In the genomic region with DNA sequence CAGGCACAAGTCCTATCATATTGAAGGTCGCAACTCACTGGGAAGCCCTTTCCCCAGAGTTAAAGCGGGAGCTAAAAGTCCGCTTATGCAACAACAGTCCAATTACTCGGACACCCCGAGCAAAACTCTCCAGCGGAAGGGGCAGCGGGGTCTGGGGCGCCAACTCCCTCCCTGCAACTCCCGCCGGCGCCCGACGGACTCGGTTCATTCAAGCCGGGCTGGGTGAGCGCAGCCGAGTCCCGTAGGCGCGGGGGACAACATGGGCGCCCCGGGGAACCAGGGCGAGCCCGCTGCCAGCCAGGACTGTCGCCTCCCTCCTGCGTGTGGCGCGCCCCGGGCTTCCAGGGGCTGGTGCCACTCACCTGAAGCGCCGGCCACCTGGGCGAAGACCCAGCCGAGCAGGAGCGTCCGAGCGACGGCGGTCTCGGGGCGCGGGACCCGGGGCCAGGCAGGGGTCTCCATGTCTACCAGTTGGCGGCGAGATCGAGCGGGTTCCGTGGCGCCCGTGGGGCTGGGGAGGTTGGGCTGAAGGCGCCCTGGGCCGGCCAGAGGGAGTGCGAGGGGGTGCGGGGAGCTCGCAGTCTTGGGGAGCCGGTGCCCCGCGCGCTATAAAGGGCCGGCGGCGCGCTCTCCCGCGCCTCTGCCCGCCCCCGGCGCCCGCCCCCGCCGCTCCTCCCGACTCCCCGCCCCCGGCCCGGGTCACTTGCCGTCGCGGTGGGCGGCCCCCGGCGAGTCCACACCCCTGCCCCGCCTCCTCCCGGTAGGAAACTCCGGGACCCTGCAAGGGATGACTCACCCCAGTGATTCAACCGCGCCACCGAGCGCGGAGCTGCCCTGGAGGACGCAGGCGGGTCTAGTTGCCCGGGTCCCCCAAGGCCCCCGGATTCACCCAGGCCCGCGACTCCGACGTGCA, we compare ENCODE assay signal across 8 cellular contexts. TPM values are rescaled to one million over a fixed set of nuclear protein-coding genes. Genes with fewer than 3 reads are reported as not detected.
A peak's percentile ranks its signal among the peaks of the same experiment; 100 is the strongest.
DNase-seq lines count a peak whose midpoint lies in the region; ATAC-seq and TF ChIP-seq lines count a peak whose summit lies in the region.

A gene (minus strand): TSS at position 585 of the 913 bp plus-strand sequence. CDS start 123 bp downstream, at position 462.

- peak within 1 kb of the TSS; percentile 79 for H3K4me3 Mint-ChIP-seq in activated B cell treated with CpG ODN at 0.5 μM for 24 hours
- peak within 1 kb of the TSS; percentile 59 for H3K4me3 Mint-ChIP-seq in central memory CD8-positive, alpha-beta T cell

- DNase-seq in GF-D8 (lab: John Stamatoyannopoulos, UW), result peak; percentile 35
- peak; percentile 95 for DNase-seq in HCEC 1CT
- peak; percentile 5 for DNase-seq in NCI-H1048 (lab: John Stamatoyannopoulos, UW)
- DNase-seq in activated B cell treated with CpG ODN at 0.5 μM for 24 hours, result peak; percentile 49
- DNase-seq in central memory CD8-positive, alpha-beta T cell (ENCODE audit: low spot score in 2 of 2), result no peak
- peak; percentile 61 for DNase-seq in kidney epithelial cell (ENCODE audit: low read depth)
- peak; percentile 77 for DNase-seq in stimulated activated CD4-positive, alpha-beta T cell treated with anti-CD3 and anti-CD28 coated beads, Interleukin-12 subunit alpha, Interleukin-12 subunit beta, amount 100 ng/mL, for 4 hours
- DNase-seq in NK-92 treated with Interleukin-12 subunit alpha and Interleukin-12 subunit beta, amount 100 ng/mL, for 24 hours (lab: John Stamatoyannopoulos, UW), result no peak

- peak; percentile 94 for ATAC-seq in activated B cell treated with CpG ODN at 0.5 μM for 24 hours (ENCODE audit: low read depth)
- ATAC-seq in central memory CD8-positive, alpha-beta T cell (replicated peaks; ENCODE audit: extremely low read depth, poor library complexity, severe bottlenecking), result peak; percentile 50

- H3K27ac Mint-ChIP-seq in activated B cell treated with CpG ODN at 0.5 μM for 24 hours, result no peak within 1 kb of the TSS
- H3K27ac Mint-ChIP-seq in central memory CD8-positive, alpha-beta T cell (ENCODE audit: low read depth), result no peak within 1 kb of the TSS

- no peaks in the 10 kb centered on the region for H3K27me3 ChIP-seq in kidney epithelial cell (ENCODE audit: control insufficient read depth, insufficient read depth, low read length)

- H3K36me3 Mint-ChIP-seq in activated B cell treated with CpG ODN at 0.5 μM for 24 hours (ENCODE audit: low read depth), result no peaks in the 10 kb centered on the region
- H3K36me3 Mint-ChIP-seq in central memory CD8-positive, alpha-beta T cell (ENCODE audit: insufficient read depth), result no peaks in the 10 kb centered on the region

- peaks cover 22% of the 10 kb centered on the region for H3K4me1 Mint-ChIP-seq in activated B cell treated with CpG ODN at 0.5 μM for 24 hours
- peaks cover 5% of the 10 kb centered on the region for H3K4me1 Mint-ChIP-seq in central memory CD8-positive, alpha-beta T cell

- intact Hi-C loops in activated B cell treated with CpG ODN at 0.5 μM for 24 hours (cut with micrococcal nuclease), result no loop called here

- CTCF ChIA-PET in activated B cell treated with CpG ODN at 0.5 μM for 24 hours (lab: Charles Lee), result no interaction called here

- H3K4me3 ChIP-seq in kidney epithelial cell (ENCODE audit: low read depth, low read length), result peak within 1 kb of the TSS; percentile 61

- peaks cover 53% of the 10 kb centered on the region for H3K27me3 Mint-ChIP-seq in activated B cell treated with CpG ODN at 0.5 μM for 24 hours
- peaks cover 88% of the 10 kb centered on the region for H3K27me3 Mint-ChIP-seq in central memory CD8-positive, alpha-beta T cell

- no peak for TF ChIP-seq CTCF in activated B cell treated with CpG ODN at 0.5 μM for 24 hours (IDR thresholded peaks at IDR 0.05)
- peak; percentile 14 for TF ChIP-seq CTCF in kidney epithelial cell (IDR thresholded peaks at IDR 0.05; ENCODE audit: insufficient read depth, low read length, poor library complexity, severe bottlenecking)

- H3K36me3 ChIP-seq in kidney epithelial cell (ENCODE audit: control insufficient read depth, insufficient read depth, low read length), result no peaks in the 10 kb centered on the region

- H3K9me3 Mint-ChIP-seq in activated B cell treated with CpG ODN at 0.5 μM for 24 hours, result no peaks in the 10 kb centered on the region
- H3K9me3 Mint-ChIP-seq in central memory CD8-positive, alpha-beta T cell, result no peaks in the 10 kb centered on the region

- POLR2A ChIA-PET in activated B cell treated with CpG ODN at 0.5 μM for 24 hours (lab: Charles Lee), result no interaction called here

RNA-seq across cellular contexts. Expression of the gene that starts here (rescaled TPM):
- total RNA-seq in activated B cell treated with CpG ODN at 0.5 μM for 24 hours, result 0.40 and 0.76 TPM in 2 replicates
- 132 and 152 TPM in 2 replicates for total RNA-seq in kidney epithelial cell

Comparison
In these comparisons a context has a peak if more than half of its experiments do, and no peak if none do; other contexts are left out.
1. RNA of the gene that starts here (total RNA-seq): 132 to 152 TPM in kidney epithelial cell; 0.40 to 0.76 TPM in activated B cell treated with CpG ODN at 0.5 μM for 24 hours; every median in the first group is over 10 times any median in the second.
2. Peak in DNase-seq and ATAC-seq in activated B cell treated with CpG ODN at 0.5 μM for 24 hours; RNA of the gene not detected or under 1 TPM.
3. DNase-seq: peak in GF-D8 (single experiment), HCEC 1CT (single experiment), NCI-H1048 (single experiment), kidney epithelial cell (single experiment) and stimulated activated CD4-positive, alpha-beta T cell treated with anti-CD3 and anti-CD28 coated beads, Interleukin-12 subunit alpha, Interleukin-12 subunit beta, amount 100 ng/mL, for 4 hours (single experiment); none in central memory CD8-positive, alpha-beta T cell (0 of 2) and NK-92 treated with Interleukin-12 subunit alpha and Interleukin-12 subunit beta, amount 100 ng/mL, for 24 hours (single experiment).